Comparison of ENCODE assay signal across 15 cellular contexts in the genomic region with DNA sequence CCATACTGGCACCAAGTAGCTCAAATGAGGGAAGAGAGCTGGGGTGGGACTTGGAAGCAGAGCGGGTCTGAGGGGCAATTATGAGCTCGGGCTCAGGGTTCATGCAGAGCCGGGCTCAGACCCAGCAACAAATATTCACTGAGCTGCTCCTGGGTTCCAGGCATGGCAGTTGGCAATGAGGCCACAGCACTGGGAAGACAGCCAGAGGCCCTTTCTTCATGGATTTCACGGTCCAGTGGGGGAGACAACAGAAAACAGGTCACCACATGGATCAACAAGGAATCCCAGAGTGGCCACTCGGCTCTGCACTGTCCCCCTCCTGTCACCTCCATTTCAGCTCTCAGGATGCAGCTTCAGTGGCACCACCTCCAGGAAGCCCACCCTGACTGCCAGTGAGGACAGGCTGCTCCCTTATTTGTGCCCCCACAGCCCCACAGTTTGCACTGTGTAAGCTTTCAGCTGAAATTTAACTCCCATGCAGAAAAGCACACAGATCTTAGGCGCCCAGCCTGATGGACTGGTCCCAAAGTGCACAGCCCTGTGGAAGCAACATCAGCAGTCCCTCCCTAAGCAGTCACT. TPM values are rescaled to one million over a fixed set of nuclear protein-coding genes. Genes with fewer than 3 reads are reported as not detected.
DNase-seq lines count a peak whose midpoint lies in the region; ATAC-seq and TF ChIP-seq lines count a peak whose summit lies in the region.
"Had no signal": no experiment of that assay in that cellular context is flagged by ENCODE, and none has a peak within 500 bp of the region (broad histone marks: within the 10 kb centered on the region; RNA-seq: fewer than 3 reads in every experiment).

No MANE protein-coding gene starts in this region.

- H3K27ac ChIP-seq in skin epidermis (peak overlapping the region in 15 of 21 experiments; percentile 10 to 78 (median 51)), body of pancreas (no peak overlapping the region)
- H3K27ac ChIP-seq: coronary artery, thoracic aorta, VCaP had no signal

- no peak for TF ChIP-seq CTCF in body of pancreas (IDR thresholded peaks at IDR 0.05)

- H3K4me3 ChIP-seq in skin epidermis: no peak overlapping the region
- H3K4me3 ChIP-seq in body of pancreas: no peak overlapping the region
- H3K4me3 ChIP-seq: coronary artery, thoracic aorta had no signal

- ATAC-seq in SK-N-SH treated with all-trans-retinoic acid at 6 μM for 48 hours (no peak), GM21447 (IDR thresholded peaks at IDR 0.05; ENCODE audit: unreplicated experiment) (no peak), HG02798 (IDR thresholded peaks at IDR 0.05; ENCODE audit: poor library complexity, unreplicated experiment) (no peak), body of pancreas (no peak)
- ATAC-seq: naive thymus-derived CD4-positive, alpha-beta T cell had no signal

- H3K9me3 ChIP-seq in body of pancreas: no peaks in the 10 kb centered on the region
- H3K9me3 ChIP-seq: thoracic aorta had no signal

- no peaks in the 10 kb centered on the region for H3K27me3 ChIP-seq in body of pancreas

- H3K4me1 ChIP-seq in body of pancreas: peaks cover 8% of the 10 kb centered on the region

- WGBS in body of pancreas, 2 donors: 45 to 56% methylated on average over 2 to 6 of the region's 6 CpGs

- intact Hi-C loops in body of pancreas (cut with DNase I): no loop called here

- no peaks in the 10 kb centered on the region for H3K36me3 ChIP-seq in body of pancreas (replicated peaks in 1 of 2; ENCODE audit: insufficient read depth in 1 of 2, low read depth in 2 of 2)
- H3K36me3 ChIP-seq: thoracic aorta had no signal

- TF ChIP-seq POLR2A in body of pancreas (IDR thresholded peaks at IDR 0.05): no peak

- DNase-seq in M059J (ENCODE audit: low read depth) (peak; percentile 87), hippocampal formation (lab: John Stamatoyannopoulos, UW) (peak; percentile 42 to 47), MV-4-11 (lab: John Stamatoyannopoulos, UW) (no peak), body of pancreas (no peak)
- DNase-seq: activated naive CD4-positive, alpha-beta T cell treated with anti-CD3 and anti-CD28 coated beads, Interleukin-2, amount 50 U/mL, for 16 hours; naive thymus-derived CD4-positive, alpha-beta T cell; NCI-H1048; NCI-H748 treated with DMSO at 0.1 percent for 48 hours had no signal

TF ChIP-seq in SK-N-SH treated with all-trans-retinoic acid at 6 μM for 48 hours, 23 proteins besides CTCF, POLR2A, EP300 and RAD21:
- TF ChIP-seq ZNF70 (CRISPR knock-in tag; IDR thresholded peaks at IDR 0.05) (peak; percentile 97), ZNF8 (CRISPR knock-in tag; IDR thresholded peaks at IDR 0.05) (no peak), POU6F1 (CRISPR knock-in tag; IDR thresholded peaks at IDR 0.05; ENCODE audit: borderline replicate concordance, low read depth) (no peak), ARNTL (CRISPR knock-in tag; IDR thresholded peaks at IDR 0.05; ENCODE audit: borderline replicate concordance, low read depth) (no peak)
- TF ChIP-seq, protein P1, sequence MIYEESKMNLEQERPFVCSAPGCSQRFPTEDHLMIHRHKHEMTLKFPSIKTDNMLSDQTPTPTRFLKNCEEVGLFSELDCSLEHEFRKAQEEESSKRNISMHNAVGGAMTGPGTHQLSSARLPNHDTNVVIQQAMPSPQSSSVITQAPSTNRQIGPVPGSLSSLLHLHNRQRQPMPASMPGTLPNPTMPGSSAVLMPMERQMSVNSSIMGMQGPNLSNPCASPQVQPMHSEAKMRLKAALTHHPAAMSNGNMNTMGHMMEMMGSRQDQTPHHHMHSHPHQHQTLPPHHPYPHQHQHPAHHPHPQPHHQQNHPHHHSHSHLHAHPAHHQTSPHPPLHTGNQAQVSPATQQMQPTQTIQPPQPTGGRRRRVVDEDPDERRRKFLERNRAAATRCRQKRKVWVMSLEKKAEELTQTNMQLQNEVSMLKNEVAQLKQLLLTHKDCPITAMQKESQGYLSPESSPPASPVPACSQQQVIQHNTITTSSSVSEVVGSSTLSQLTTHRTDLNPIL (CRISPR knock-in tag; IDR thresholded peaks at IDR 0.05; ENCODE audit: low read depth): no peak

RNA-seq across cellular contexts. Expression of gene ARHGEF19, which starts 22.4 kb away (rescaled TPM):
- 2.8 and 3.2 TPM in 2 replicates for total RNA-seq in M059J (2014; rRNA removed; shearing (Covaris generic))
- total RNA-seq in body of pancreas: 10 to 100 TPM; 15.3 to 31.3 TPM

RNA-seq across cellular contexts. Expression of gene EPHA2, which starts 34.1 kb away (rescaled TPM):
- total RNA-seq in M059J (2014; rRNA removed; shearing (Covaris generic)): 136 and 212 TPM in 2 replicates
- total RNA-seq in body of pancreas: 10 to 100 TPM; 19.5 to 26.7 TPM

RNA-seq across cellular contexts. Expression of gene CPLANE2, which starts 47.0 kb away (rescaled TPM):
- total RNA-seq in M059J (2014; rRNA removed; shearing (Covaris generic)): 1.6 and 6.5 TPM in 2 replicates
- 1 to 10 TPM; 3.6 TPM for total RNA-seq in body of pancreas

Comparison
In these comparisons a context has a peak if more than half of its experiments do, and no peak if none do; other contexts are left out.
1. DNase-seq: peak in M059J (single experiment) and hippocampal formation (2 of 2); none in MV-4-11 (single experiment) and body of pancreas (0 of 4).
2. H3K27ac ChIP-seq: peak in skin epidermis (15 of 21); none in body of pancreas (0 of 4).